ENCODE assay signal across 8 cellular contexts in genomic region chr1:231628207-231628876, GRCh38. TPM values are rescaled to one million over a fixed set of nuclear protein-coding genes. Genes with fewer than 3 reads are reported as not detected.
A peak's percentile ranks its signal among the peaks of the same experiment; 100 is the strongest.
DNase-seq lines count a peak whose midpoint lies in the region; ATAC-seq, FAIRE-seq and TF ChIP-seq lines count a peak whose summit lies in the region.

No MANE protein-coding gene starts in this region.

- H3K36me3 Mint-ChIP-seq in MCF 10A (ENCODE audit: insufficient read depth, unreplicated experiment) = peaks cover 4% of the 10 kb centered on the region

- H2AFZ ChIP-seq in mammary epithelial cell (ENCODE audit: low read depth, low read length) (no peak overlapping the region), keratinocyte (ENCODE audit: control insufficient read depth, low read length) (no peak overlapping the region)

- H3K4me3 Mint-ChIP-seq in MCF 10A (ENCODE audit: unreplicated experiment) = no peak overlapping the region

- H3K9me3 ChIP-seq in mammary epithelial cell (replicated peaks; ENCODE audit: insufficient read depth, low read length) = no peaks in the 10 kb centered on the region
- H3K9me3 ChIP-seq in keratinocyte (ENCODE audit: control insufficient read depth, low read depth, low read length) = no peaks in the 10 kb centered on the region
- no peaks in the 10 kb centered on the region for H3K9me3 ChIP-seq in transverse colon

- BruUV-seq in MCF 10A (replicated peaks; lab: Mats Ljungman, UMichigan) = no TSS peak
- BruUV-seq in mammary epithelial cell (replicated peaks; lab: Mats Ljungman, UMichigan) = no TSS peak

- no peaks in the 10 kb centered on the region for H3K36me3 ChIP-seq in mammary epithelial cell (ENCODE audit: insufficient read depth, low read length)
- no peaks in the 10 kb centered on the region for H3K36me3 ChIP-seq in keratinocyte (ENCODE audit: control insufficient read depth in 2 of 2, extremely low read depth in 1 of 2, insufficient read depth in 2 of 2, low read length in 2 of 2)
- no peaks in the 10 kb centered on the region for H3K36me3 ChIP-seq in transverse colon

- H3K4me1 ChIP-seq in mammary epithelial cell (ENCODE audit: insufficient read depth, low read length) = peaks cover 7% of the 10 kb centered on the region
- peaks cover 30% of the 10 kb centered on the region for H3K4me1 ChIP-seq in keratinocyte (ENCODE audit: control insufficient read depth, extremely low read depth, insufficient read depth, low read length)
- H3K4me1 ChIP-seq in transverse colon = peaks cover 6 to 47% (median 25%) of the 10 kb centered on the region in 4 donors

- 65% methylated on average over 5 of the region's 5 CpGs for WGBS in mammary epithelial cell (ENCODE audit: low coverage, missing lambda C conversion rate)
- WGBS in transverse colon (ENCODE audit: low coverage in 1 of 2), 2 donors = 59 to 64% methylated on average over 3 to 5 of the region's 5 CpGs

- FAIRE-seq in keratinocyte (lab: Jason Lieb, UNC) = peak; percentile 60

- TF ChIP-seq CTCF in MCF 10A (IDR thresholded peaks at IDR 0.05; ENCODE audit: unreplicated experiment) (no peak), mammary epithelial cell (conservative IDR thresholded peaks at IDR 0.05 in 1 of 2, IDR thresholded peaks at IDR 0.05 in 1 of 2; ENCODE audit: extremely low read depth in 1 of 2, insufficient read depth in 1 of 2, low read depth in 1 of 2, low read length in 2 of 2) (no peak), keratinocyte (optimal IDR thresholded peaks at IDR 0.05 in 1 of 3, IDR thresholded peaks at IDR 0.05 in 1 of 3, conservative IDR thresholded peaks at IDR 0.05 in 1 of 3; ENCODE audit: extremely low read depth in 1 of 3, insufficient read depth in 2 of 3, low read length in 3 of 3) (no peak), transverse colon (IDR thresholded peaks at IDR 0.05) (no peak)

- dilution Hi-C loops in mammary epithelial cell (cut with HindIII; ENCODE audit: low sequenced_read_pairs) (no loop called here), keratinocyte (cut with MboI; ENCODE audit: extremely low pct_ligation_motif_present, low sequenced_read_pairs) (no loop called here)

- H3K4me3 ChIP-seq in mammary epithelial cell (replicated peaks in 1 of 3; ENCODE audit: insufficient read depth in 1 of 3, low read depth in 2 of 3, low read length in 3 of 3) = no peak overlapping the region
- H3K4me3 ChIP-seq in keratinocyte (ENCODE audit: control insufficient read depth in 2 of 3, extremely low read depth in 1 of 3, insufficient read depth in 2 of 3, low read depth in 1 of 3, low read length in 3 of 3) = peak overlapping the region in 1 of 3 experiments; percentile 79
- no peak overlapping the region for H3K4me3 ChIP-seq in transverse colon

- CTCF ChIA-PET in MCF 10A (lab: Yijun Ruan, JAX) = no interaction called here
- CTCF ChIA-PET in mammary epithelial cell (lab: Charles Lee; ENCODE audit: low non-redundant PET) = no interaction called here

- intact Hi-C loops in MCF 10A (cut with micrococcal nuclease) (no loop called here), mammary epithelial cell (cut with micrococcal nuclease) (no loop called here), transverse colon (cut with DNase I; ENCODE audit: low total_unique reads) (no loop called here)

- H3K27ac Mint-ChIP-seq in MCF 10A (ENCODE audit: low read depth, unreplicated experiment) = no peak overlapping the region

- H3K79me2 ChIP-seq in mammary epithelial cell (ENCODE audit: insufficient read depth, low read length) (no peaks in the 10 kb centered on the region), keratinocyte (ENCODE audit: control insufficient read depth, insufficient read depth, low read length) (no peaks in the 10 kb centered on the region)

- H4K20me1 ChIP-seq in mammary epithelial cell (ENCODE audit: insufficient read depth, low read length) = no peaks in the 10 kb centered on the region
- H4K20me1 ChIP-seq in keratinocyte (ENCODE audit: control insufficient read depth, extremely low read depth, insufficient read depth, low read length) = peaks cover 3% of the 10 kb centered on the region

- DNase-seq in MCF 10A (ENCODE audit: unreplicated experiment) (peak; percentile 68), mammary epithelial cell (no peak), keratinocyte (ENCODE audit: low read depth, low spot score) (no peak), transverse colon (no peak), NAMALWA (ENCODE audit: low spot score) (no peak)
- DNase-seq in activated CD8-positive, alpha-beta memory T cell treated with anti-CD3 and anti-CD28 coated beads, Interleukin-2, amount 50 U/mL, for 48 hours = peak; percentile 80
- DNase-seq in central memory CD4-positive, alpha-beta T cell = no peak

- H3K4me2 ChIP-seq in mammary epithelial cell (ENCODE audit: insufficient read depth, low read depth, low read length) = no peak overlapping the region
- H3K4me2 ChIP-seq in keratinocyte (ENCODE audit: control insufficient read depth, extremely low read depth, insufficient read depth, low read depth, low read length) = peak overlapping the region; percentile 91

- TF ChIP-seq EP300 in transverse colon (IDR thresholded peaks at IDR 0.05; ENCODE audit: low read depth) = no peak

- H3K27me3 ChIP-seq in mammary epithelial cell (ENCODE audit: insufficient read depth, low read length) (peaks cover 3% of the 10 kb centered on the region), keratinocyte (ENCODE audit: control insufficient read depth, extremely low read depth, insufficient read depth, low read length) (peaks cover 2% of the 10 kb centered on the region), transverse colon (no peaks in the 10 kb centered on the region)

- peaks cover 12% of the 10 kb centered on the region for H3K27me3 Mint-ChIP-seq in MCF 10A (ENCODE audit: insufficient read depth, unreplicated experiment)

- H3K27ac ChIP-seq in mammary epithelial cell (ENCODE audit: insufficient read depth, low read depth, low read length) = no peak overlapping the region
- H3K27ac ChIP-seq in keratinocyte (ENCODE audit: control insufficient read depth, insufficient read depth, low read length) = peak overlapping the region; percentile 33
- peak overlapping the region; percentile 77 to 90 (median 88) for H3K27ac ChIP-seq in transverse colon

- POLR2A ChIA-PET in MCF 10A (lab: Yijun Ruan, JAX) = no interaction called here

- H3K4me1 Mint-ChIP-seq in MCF 10A (ENCODE audit: insufficient read depth, unreplicated experiment) = peaks cover 12% of the 10 kb centered on the region

- no peaks in the 10 kb centered on the region for H3K9me3 Mint-ChIP-seq in MCF 10A (ENCODE audit: unreplicated experiment)

- H3K9me1 ChIP-seq in keratinocyte (ENCODE audit: control insufficient read depth, extremely low read depth, insufficient read depth, low read length) = no peaks in the 10 kb centered on the region

- ATAC-seq in GM19452 (IDR thresholded peaks at IDR 0.05; ENCODE audit: unreplicated experiment) = no peak

- in situ Hi-C loops in mammary epithelial cell (cut with MboI; ENCODE audit: low sequenced_read_pairs in 2 of 2) = no loop called here
- in situ Hi-C loops in transverse colon (cut with MboI; ENCODE audit: low pct_ligation_motif_present in 1 of 4, low pct_unique_long_range_greater_than_20kb in 1 of 4, low sequenced_read_pairs in 3 of 4) = no loop called here

- TF ChIP-seq POLR2A in transverse colon (IDR thresholded peaks at IDR 0.05) = no peak

- H3K9ac ChIP-seq in mammary epithelial cell (ENCODE audit: insufficient read depth, low read length) (no peak overlapping the region), keratinocyte (ENCODE audit: control insufficient read depth, extremely low read depth, insufficient read depth, low read length) (no peak overlapping the region)

RNA-seq across cellular contexts. Expression of gene DISC1, which starts 1.8 kb away (rescaled TPM):
- 1.7 and 2.1 TPM in 2 replicates for total RNA-seq in MCF 10A (2022)
- total RNA-seq in mammary epithelial cell = under 1 TPM; 0.09 to 0.17 TPM
- polyA plus RNA-seq in mammary epithelial cell = 0.06 TPM
- not detected for polyA minus RNA-seq in mammary epithelial cell
- 0.28 to 0.47 TPM (median 0.42 TPM) in 3 replicates for polyA plus RNA-seq in keratinocyte
- polyA plus RNA-seq in keratinocyte (2011; ENCODE audit: low read depth) = 0.22 TPM
- polyA plus RNA-seq in keratinocyte (2011; cell fraction: cytosol; rRNA removed) = 0.27 and 0.41 TPM in 2 replicates
- 1.1 and 1.2 TPM in 2 replicates for polyA plus RNA-seq in keratinocyte (2011; cell fraction: nucleus; rRNA removed)
- polyA plus RNA-seq in keratinocyte (2012; ENCODE audit: low replicate concordance) = 0.31 and 0.34 TPM in 2 replicates
- 1.1 to 4.5 TPM (median 1.1 TPM) in 3 replicates for polyA minus RNA-seq in keratinocyte
- 1.7 TPM for polyA minus RNA-seq in keratinocyte (2011; cell fraction: cytosol; rRNA and poly(A)+ RNA removed)
- polyA minus RNA-seq in keratinocyte (2011; cell fraction: nucleus; rRNA and poly(A)+ RNA removed) = 3.4 and 5.0 TPM in 2 replicates
- 10 to 100 TPM in 3 of 4 donors, 1 to 10 TPM in 1; 7.8 to 20.3 (median 11.5) TPM for total RNA-seq in transverse colon

Comparison
In these comparisons a context has a peak if more than half of its experiments do, and no peak if none do; other contexts are left out.
1. DNase-seq: peak in MCF 10A (single experiment) and activated CD8-positive, alpha-beta memory T cell treated with anti-CD3 and anti-CD28 coated beads, Interleukin-2, amount 50 U/mL, for 48 hours (single experiment); none in mammary epithelial cell (single experiment), keratinocyte (single experiment), transverse colon (single experiment), NAMALWA (single experiment) and central memory CD4-positive, alpha-beta T cell (single experiment).